ENCODE assay signal across 26 cellular contexts in the genomic region with DNA sequence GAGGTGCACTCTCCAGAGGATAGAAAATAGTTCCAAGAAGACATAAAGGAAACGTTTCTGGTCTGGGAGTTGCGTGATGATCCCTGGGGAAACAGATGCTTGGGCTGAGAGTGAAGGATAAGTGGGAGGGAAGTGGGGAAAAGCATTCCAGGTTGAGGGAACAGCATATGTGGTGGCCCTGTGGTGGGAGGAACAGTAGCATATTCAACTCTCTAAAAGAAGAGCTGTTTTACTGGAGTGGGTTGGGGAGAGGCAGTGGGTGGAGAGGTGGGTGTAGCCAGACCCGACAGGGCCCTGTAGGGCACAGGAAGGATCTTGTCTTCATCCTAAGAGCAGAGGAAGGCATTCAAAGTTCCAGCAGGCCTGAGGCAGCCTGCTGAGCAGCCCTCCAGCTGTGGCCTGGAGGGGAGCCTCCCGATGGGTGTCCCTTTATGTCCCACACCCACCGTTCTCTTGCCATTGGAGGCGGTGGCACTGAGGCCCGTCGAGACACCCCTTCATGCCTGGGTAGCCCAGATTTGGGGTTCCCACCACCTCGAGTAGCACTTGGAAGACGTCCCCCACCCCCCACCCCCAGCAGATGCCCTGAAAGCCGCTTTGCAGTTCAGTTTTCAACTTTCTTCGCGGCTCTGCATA.
"Had no signal": no experiment of that assay in that cellular context is flagged by ENCODE, and none has a peak within 500 bp of the region (broad histone marks: within the 10 kb centered on the region; RNA-seq: fewer than 3 reads in every experiment).

No MANE protein-coding gene starts in this region.

- H3K4me1 Mint-ChIP-seq: neural crest cell; stimulated activated effector memory CD8-positive, alpha-beta T cell treated with anti-CD3 and anti-CD28 coated beads, Interleukin-12 subunit alpha, Interleukin-12 subunit beta, amount 100 ng/mL, for 72 hours; stimulated activated naive B cell treated with anti-CD40 and anti-IgM and Interleukin-4, amounts not matched to agents 10 μg/mL and 1 μg/mL and 100 μg/mL, for 72 hours had no signal

- H3K9me3 Mint-ChIP-seq: natural killer cell treated with Interleukin-12 subunit alpha and Interleukin-12 subunit beta and Interleukin-15 and Interleukin-18, amount 100 ng/mL, for 72 hours; nephron progenitor cell; stimulated activated effector memory CD8-positive, alpha-beta T cell treated with anti-CD3 and anti-CD28 coated beads, Interleukin-12 subunit alpha, Interleukin-12 subunit beta, amount 100 ng/mL, for 72 hours; stimulated activated naive B cell treated with anti-CD40 and anti-IgM and Interleukin-4, amounts not matched to agents 10 μg/mL and 1 μg/mL and 100 μg/mL, for 72 hours; stimulated activated naive CD8-positive, alpha-beta T cell treated with anti-CD3 and anti-CD28 coated beads, Interleukin-15, Interleukin-2, amounts not matched to agents 100 ng/mL and 50 ng/mL, for 24 hours had no signal

- H3K27ac Mint-ChIP-seq: natural killer cell treated with Interleukin-12 subunit alpha and Interleukin-12 subunit beta and Interleukin-15 and Interleukin-18, amount 100 ng/mL, for 72 hours; nephron progenitor cell; stimulated activated effector memory CD8-positive, alpha-beta T cell treated with anti-CD3 and anti-CD28 coated beads, Interleukin-12 subunit alpha, Interleukin-12 subunit beta, amount 100 ng/mL, for 72 hours; stimulated activated naive B cell treated with anti-CD40 and anti-IgM and Interleukin-4, amounts not matched to agents 10 μg/mL and 1 μg/mL and 100 μg/mL, for 72 hours; stimulated activated naive CD8-positive, alpha-beta T cell treated with anti-CD3 and anti-CD28 coated beads, Interleukin-15, Interleukin-2, amounts not matched to agents 100 ng/mL and 50 ng/mL, for 24 hours had no signal

- H3K4me3 Mint-ChIP-seq: natural killer cell treated with Interleukin-12 subunit alpha and Interleukin-12 subunit beta and Interleukin-15 and Interleukin-18, amount 100 ng/mL, for 72 hours; nephron progenitor cell; neural crest cell; stimulated activated effector memory CD8-positive, alpha-beta T cell treated with anti-CD3 and anti-CD28 coated beads, Interleukin-12 subunit alpha, Interleukin-12 subunit beta, amount 100 ng/mL, for 72 hours; stimulated activated naive B cell treated with anti-CD40 and anti-IgM and Interleukin-4, amounts not matched to agents 10 μg/mL and 1 μg/mL and 100 μg/mL, for 72 hours; stimulated activated naive CD8-positive, alpha-beta T cell treated with anti-CD3 and anti-CD28 coated beads, Interleukin-15, Interleukin-2, amounts not matched to agents 100 ng/mL and 50 ng/mL, for 24 hours had no signal

- ATAC-seq: natural killer cell treated with Interleukin-12 subunit alpha and Interleukin-12 subunit beta and Interleukin-15 and Interleukin-18, amount 100 ng/mL, for 72 hours; right cardiac atrium; right lobe of liver; stimulated activated effector memory CD8-positive, alpha-beta T cell treated with anti-CD3 and anti-CD28 coated beads, Interleukin-12 subunit alpha, Interleukin-12 subunit beta, amount 100 ng/mL, for 72 hours; stimulated activated naive B cell treated with anti-CD40 and anti-IgM and Interleukin-4, amounts not matched to agents 10 μg/mL and 1 μg/mL and 100 μg/mL, for 72 hours had no signal

- FAIRE-seq: pancreas, small intestine had no signal

- H3K27me3 ChIP-seq: pancreas, right lobe of liver, sigmoid colon, stomach, thyroid gland, tibial nerve, upper lobe of left lung, vagina had no signal

- H3K4me3 ChIP-seq: pancreas, prostate gland, right lobe of liver, sigmoid colon, stomach, thoracic aorta, thyroid gland, tibial nerve, upper lobe of left lung, vagina had no signal

- H3K4me1 ChIP-seq: pancreas, prostate gland, right lobe of liver, thyroid gland, tibial nerve, upper lobe of left lung, vagina had no signal

- H3K27ac ChIP-seq: neutrophil, pancreas, prostate gland, right lobe of liver, stomach, thoracic aorta, thyroid gland, tibial nerve, upper lobe of left lung, vagina had no signal

- H3K9me3 ChIP-seq: neutrophil, pancreas, prostate gland, right lobe of liver, sigmoid colon, stomach, thoracic aorta, thyroid gland, tibial nerve, upper lobe of left lung, vagina had no signal

- DNase-seq: nephron progenitor cell; nucleus accumbens; pancreas; right cardiac atrium; sigmoid colon; stimulated activated CD4-positive, alpha-beta T cell treated with anti-CD3 and anti-CD28 coated beads, Interleukin-15, amount 100 ng/mL, for 24 hours; stimulated activated CD4-positive, alpha-beta T cell treated with anti-CD3 and anti-CD28 coated beads, Interleukin-2, amount 100 ng/mL, for 24 hours; stimulated activated CD4-positive, alpha-beta T cell treated with anti-CD3 and anti-CD28 coated beads, Interleukin-2, amount 100 ng/mL, for 48 hours; stimulated activated CD4-positive, alpha-beta T cell treated with anti-CD3 and anti-CD28 coated beads, Interleukin-4, amount 100 ng/mL, for 24 hours; stimulated activated naive B cell treated with anti-CD40 and anti-IgM and Interleukin-4, amounts not matched to agents 10 μg/mL and 1 μg/mL and 100 μg/mL, for 72 hours; stimulated activated naive CD4-positive, alpha-beta T cell treated with Interleukin-2 at 50 U/mL for 16 hours; stomach; thyroid gland; trophoblast cell; upper lobe of left lung had no signal

- H3K36me3 Mint-ChIP-seq: natural killer cell treated with Interleukin-12 subunit alpha and Interleukin-12 subunit beta and Interleukin-15 and Interleukin-18, amount 100 ng/mL, for 72 hours; stimulated activated effector memory CD8-positive, alpha-beta T cell treated with anti-CD3 and anti-CD28 coated beads, Interleukin-12 subunit alpha, Interleukin-12 subunit beta, amount 100 ng/mL, for 72 hours; stimulated activated naive B cell treated with anti-CD40 and anti-IgM and Interleukin-4, amounts not matched to agents 10 μg/mL and 1 μg/mL and 100 μg/mL, for 72 hours had no signal

- H3K36me3 ChIP-seq: neutrophil, pancreas, prostate gland, right lobe of liver, stomach, thyroid gland, tibial nerve, upper lobe of left lung, vagina had no signal

- H3K27me3 Mint-ChIP-seq: stimulated activated naive CD8-positive, alpha-beta T cell treated with anti-CD3 and anti-CD28 coated beads, Interleukin-15, Interleukin-2, amounts not matched to agents 100 ng/mL and 50 ng/mL, for 24 hours had no signal
